26 cellular contexts compared by ENCODE assay signal in the genomic region with DNA sequence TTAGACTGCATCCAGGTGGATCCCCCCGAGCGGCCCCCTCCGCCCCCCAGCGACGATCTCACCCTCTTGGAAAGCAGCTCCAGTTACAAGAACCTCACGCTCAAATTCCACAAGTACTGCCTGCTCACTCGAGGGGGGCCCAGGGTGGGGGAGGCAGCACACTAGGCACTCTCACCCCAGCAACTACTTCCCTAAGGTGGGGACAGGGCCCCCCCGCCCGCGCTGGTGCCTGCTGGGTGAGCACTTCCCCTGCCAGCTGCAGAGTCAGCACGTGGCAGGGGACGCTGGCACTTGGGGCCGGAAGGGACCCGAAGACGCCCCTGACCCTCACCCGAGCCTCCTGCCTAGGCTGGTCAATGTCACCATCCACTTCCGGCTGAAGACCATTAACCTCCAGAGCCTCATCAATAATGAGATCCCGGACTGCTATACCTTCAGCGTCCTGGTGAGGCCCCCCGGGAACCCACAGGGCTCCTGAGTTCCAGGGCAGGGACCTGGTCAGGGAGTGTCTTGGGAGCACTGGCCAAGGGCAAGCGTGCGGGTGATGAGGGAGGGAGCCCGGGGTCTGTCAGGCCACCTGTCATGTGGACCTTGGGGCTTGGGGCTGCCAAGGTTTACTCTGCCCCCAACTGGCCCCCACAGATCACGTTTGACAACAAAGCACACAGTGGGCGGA. TPM values are rescaled to one million over a fixed set of nuclear protein-coding genes. Genes with fewer than 3 reads are reported as not detected.
DNase-seq lines count a peak whose midpoint lies in the region; ATAC-seq and TF ChIP-seq lines count a peak whose summit lies in the region.
"Had no signal": no experiment of that assay in that cellular context is flagged by ENCODE, and none has a peak within 500 bp of the region (broad histone marks: within the 10 kb centered on the region; RNA-seq: fewer than 3 reads in every experiment).

No MANE protein-coding gene starts in this region.

- CTCF ChIA-PET in Caco-2 (lab: Charles Lee) = no interaction called here

- H3K4me3 ChIP-seq in adrenal gland (no peak overlapping the region), Caco-2 (ENCODE audit: low read depth, low read length) (no peak overlapping the region)
- H3K4me3 ChIP-seq: HAP-1, smooth muscle cell, testis, uterus had no signal

- 72 to 87% (median 74%) methylated on average over 7 to 25 of the region's 25 CpGs for WGBS in adrenal gland, 4 donors

- H3K36me3 ChIP-seq in adrenal gland (replicated peaks in 1 of 2) (peaks cover 0 to 57% of the 10 kb centered on the region in 2 donors), Caco-2 (ENCODE audit: control insufficient read depth, insufficient read depth, low read length) (no peaks in the 10 kb centered on the region)
- H3K36me3 ChIP-seq: uterus had no signal

- H3K4me1 ChIP-seq in adrenal gland (replicated peaks in 1 of 2) = peaks cover 0 to 17% of the 10 kb centered on the region in 2 donors
- peaks cover 6% of the 10 kb centered on the region; the same call in 1 of the 2 replicates for H3K4me1 ChIP-seq in Caco-2

- H3K9me3 Mint-ChIP-seq in naive B cell (no peaks in the 10 kb centered on the region), Caco-2 (ENCODE audit: unreplicated experiment) (no peaks in the 10 kb centered on the region)
- H3K9me3 Mint-ChIP-seq: activated T-helper 2 cell treated with anti-CD3 and anti-CD28 coated beads, Interferon-gamma antibody, Interleukin-2, Interleukin-4, amounts not matched to agents 10 μg/mL and 5 μg/mL and 100 μg/mL, durations not matched to agents 14 hours and 24 hours and 36 hours; CD8-positive, alpha-beta T cell; effector memory CD8-positive, alpha-beta T cell; IgD-negative memory B cell; nephron progenitor cell had no signal

- POLR2A ChIA-PET in Caco-2 (lab: Charles Lee) = no interaction called here

- H3K27me3 Mint-ChIP-seq in naive B cell (no peaks in the 10 kb centered on the region), Caco-2 (ENCODE audit: insufficient read depth, unreplicated experiment) (no peaks in the 10 kb centered on the region)
- H3K27me3 Mint-ChIP-seq: effector memory CD8-positive, alpha-beta T cell; IgD-negative memory B cell had no signal

- no peak for TF ChIP-seq POLR2A in adrenal gland (IDR thresholded peaks at IDR 0.05)

- H3K4me1 Mint-ChIP-seq in naive B cell (peaks cover 3 to 29% (median 17%) of the 10 kb centered on the region in 3 donors), Caco-2 (ENCODE audit: low read depth, unreplicated experiment) (no peaks in the 10 kb centered on the region)

- H3K4me3 Mint-ChIP-seq in naive B cell = peak overlapping the region in 2 of 8 donors; percentile 45 to 55
- no peak overlapping the region for H3K4me3 Mint-ChIP-seq in Caco-2 (ENCODE audit: unreplicated experiment)
- H3K4me3 Mint-ChIP-seq: activated CD8-positive, alpha-beta T cell treated with anti-CD3 and anti-CD28 coated beads, Interleukin-2, amount 10 ng/mL, durations not matched to agents 7 days and 5 days; CD8-positive, alpha-beta T cell; effector memory CD8-positive, alpha-beta T cell; nephron progenitor cell had no signal

- H3K27me3 ChIP-seq in adrenal gland (no peaks in the 10 kb centered on the region), Caco-2 (replicated peaks; ENCODE audit: control insufficient read depth, insufficient read depth, low read length) (no peaks in the 10 kb centered on the region)
- H3K27me3 ChIP-seq: testis, uterus had no signal

- H3K27ac Mint-ChIP-seq in naive B cell = no peak overlapping the region
- H3K27ac Mint-ChIP-seq in Caco-2 (ENCODE audit: unreplicated experiment) = no peak overlapping the region
- H3K27ac Mint-ChIP-seq: activated CD8-positive, alpha-beta T cell treated with anti-CD3 and anti-CD28 coated beads, Interleukin-2, amount 10 ng/mL, durations not matched to agents 7 days and 5 days; activated naive CD4-positive, alpha-beta T cell treated with anti-CD3 and anti-CD28 coated beads, Interleukin-2, amount 50 U/mL, for 72 hours; activated T-helper 2 cell treated with anti-CD3 and anti-CD28 coated beads, Interferon-gamma antibody, Interleukin-2, Interleukin-4, amounts not matched to agents 10 μg/mL and 5 μg/mL and 100 μg/mL, durations not matched to agents 14 hours and 24 hours and 36 hours; CD8-positive, alpha-beta T cell; effector memory CD8-positive, alpha-beta T cell; IgD-negative memory B cell; nephron progenitor cell had no signal

- ATAC-seq in left ventricle myocardium superior (peak; percentile 42), naive B cell (ENCODE audit: low read depth in 2 of 2) (peak; percentile 72 to 75), GM19351 (IDR thresholded peaks at IDR 0.05; ENCODE audit: unreplicated experiment) (no peak), HG03354 (IDR thresholded peaks at IDR 0.05; ENCODE audit: poor library complexity, severe bottlenecking, unreplicated experiment) (no peak)
- ATAC-seq: activated CD8-positive, alpha-beta T cell treated with anti-CD3 and anti-CD28 coated beads, Interleukin-2, amount 10 ng/mL, durations not matched to agents 7 days and 5 days; activated naive CD4-positive, alpha-beta T cell treated with anti-CD3 and anti-CD28 coated beads, Interleukin-2, amount 50 U/mL, for 72 hours; CD8-positive, alpha-beta T cell; effector memory CD8-positive, alpha-beta T cell; stimulated activated naive CD8-positive, alpha-beta T cell treated with anti-CD3 and anti-CD28 coated beads, Interleukin-15, Interleukin-2, amounts not matched to agents 100 U/mL and 50 U/mL, for 24 hours had no signal

- DNase-seq in Ammon's horn (ENCODE audit: low spot score) = peak; percentile 57
- peak in 5 of 7 donors; percentile 51 to 61 (median 55) for DNase-seq in adrenal gland
- peak; percentile 73 for DNase-seq in left ventricle myocardium superior
- no peak for DNase-seq in naive B cell
- no peak for DNase-seq in Caco-2
- no peak for DNase-seq in activated CD8-positive, alpha-beta memory T cell treated with anti-CD3 and anti-CD28 coated beads, Interleukin-2, amount 50 U/mL, for 48 hours
- DNase-seq: activated CD4-positive, alpha-beta T cell treated with anti-CD3 and anti-CD28 coated beads for 4 hours; activated CD8-positive, alpha-beta T cell treated with anti-CD3 and anti-CD28 coated beads, Interleukin-2, amount 10 ng/mL, durations not matched to agents 7 days and 5 days; CD8-positive, alpha-beta T cell; DMS 273 treated with DMSO at 0.1 percent for 48 hours; effector memory CD8-positive, alpha-beta T cell; erythroblast; nephron progenitor cell; SHP77 treated with DMSO at 0.1 percent for 48 hours; stimulated activated CD4-positive, alpha-beta T cell treated with anti-CD3 and anti-CD28 coated beads, Interleukin-1b, Interleukin-23, amount 100 ng/mL, for 48 hours; stimulated activated naive CD8-positive, alpha-beta T cell treated with anti-CD3 and anti-CD28 coated beads, Interleukin-15, Interleukin-2, amounts not matched to agents 100 U/mL and 50 U/mL, for 24 hours; testis; uterus had no signal

- intact Hi-C loops in adrenal gland (cut with DNase I) (loop anchor here in 1 of 2 donors (10.0 kb wide), 1 partner anchor 133 kb away; no protein-coding TSS in a partner anchor), left ventricle myocardium superior (cut with micrococcal nuclease) (no loop called here), Caco-2 (cut with micrococcal nuclease; ENCODE audit: unreplicated experiment) (no loop called here)

- no peak for TF ChIP-seq CTCF in adrenal gland (IDR thresholded peaks at IDR 0.05)
- no peak for TF ChIP-seq CTCF in Caco-2 (IDR thresholded peaks at IDR 0.05; ENCODE audit: insufficient read depth in 1 of 2, low read depth in 1 of 2, low read length in 1 of 2, severe bottlenecking in 1 of 2, unreplicated experiment in 1 of 2)

- no peaks in the 10 kb centered on the region for H3K9me3 ChIP-seq in adrenal gland (replicated peaks in 1 of 3)
- no peaks in the 10 kb centered on the region for H3K9me3 ChIP-seq in Caco-2
- H3K9me3 ChIP-seq: HAP-1, testis, uterus had no signal

- no TSS peak for BruUV-seq in Caco-2 (replicated peaks; lab: Mats Ljungman, UMichigan)

- no peak overlapping the region for H3K27ac ChIP-seq in adrenal gland
- H3K27ac ChIP-seq: testis, uterus, VCaP had no signal

- H3K36me3 Mint-ChIP-seq in naive B cell (peaks cover 0 to 6% of the 10 kb centered on the region in 2 donors), Caco-2 (ENCODE audit: insufficient read depth, unreplicated experiment) (peaks cover 4% of the 10 kb centered on the region)

RNA-seq across cellular contexts. Expression of a gene that starts 5.2 kb away (rescaled TPM):
- total RNA-seq in adrenal gland = 10 to 100 TPM; 27.8 to 100.0 (median 57.1) TPM
- 100 to 1,000 TPM in 1 of 3 donors, 10 to 100 TPM in 2; 23.0 to 212 (median 71.4) TPM for polyA plus RNA-seq in adrenal gland
- 18.5 TPM for total RNA-seq in left ventricle myocardium superior
- polyA plus RNA-seq in naive B cell (ENCODE audit: low read depth in 6 of 6) = 1 to 10 TPM; 5.0 to 8.9 (median 6.7) TPM
- 16.1 and 16.2 TPM in 2 replicates for total RNA-seq in Caco-2 (2022)

RNA-seq across cellular contexts. Expression of a gene that starts 7.9 kb away (rescaled TPM):
- 100 to 1,000 TPM in 5 of 8 donors, 10 to 100 TPM in 3; 89.4 to 257 (median 121) TPM for total RNA-seq in adrenal gland
- 100 to 1,000 TPM in 2 of 3 donors, 10 to 100 TPM in 1; 25.7 to 264 (median 110) TPM for polyA plus RNA-seq in adrenal gland
- 55.6 TPM for total RNA-seq in left ventricle myocardium superior
- 1 to 10 TPM; 4.1 to 9.6 (median 6.6) TPM for polyA plus RNA-seq in naive B cell (ENCODE audit: low read depth in 6 of 6)
- total RNA-seq in Caco-2 (2022) = 67.6 and 79.2 TPM in 2 replicates

RNA-seq across cellular contexts. Expression of a gene that starts 11.8 kb away (rescaled TPM):
- 100 to 1,000 TPM in 5 of 8 donors, 10 to 100 TPM in 3; 56.1 to 113 (median 101) TPM for total RNA-seq in adrenal gland
- polyA plus RNA-seq in adrenal gland = 100 to 1,000 TPM in 2 of 3 donors, 10 to 100 TPM in 1; 30.3 to 197 (median 148) TPM
- total RNA-seq in left ventricle myocardium superior = 101 TPM
- polyA plus RNA-seq in naive B cell (ENCODE audit: low read depth in 6 of 6) = 1 to 10 TPM in 5 of 6 donors, under 1 TPM in 1; 0.94 to 3.5 (median 1.6) TPM
- 29.4 TPM in 2 replicates for total RNA-seq in Caco-2 (2022)

RNA-seq across cellular contexts. Expression of a gene that starts 38.8 kb away (rescaled TPM):
- total RNA-seq in adrenal gland (10 to 100 TPM in 5 of 8 donors, 1 to 10 TPM in 3; 4.9 to 17.5 (median 13.8) TPM), left ventricle myocardium superior (0.84 TPM), Caco-2 (2022) (3.9 TPM in 2 replicates)
- polyA plus RNA-seq in adrenal gland (10 to 100 TPM in 2 of 3 donors, 1 to 10 TPM in 1; 2.5 to 24.5 (median 24.0) TPM), naive B cell (ENCODE audit: low read depth in 6 of 6) (1 to 10 TPM in 3 of 6 donors, under 1 TPM in 3; 0.52 to 4.4 (median 1.2) TPM)
- total RNA-seq: CD8-positive, alpha-beta T cell; smooth muscle cell had no signal

Comparison
In these comparisons a context has a peak if more than half of its experiments do, and no peak if none do; other contexts are left out.
1. DNase-seq: peak in Ammon's horn (single experiment), adrenal gland (5 of 7) and left ventricle myocardium superior (single experiment); none in naive B cell (single experiment), Caco-2 (0 of 2) and activated CD8-positive, alpha-beta memory T cell treated with anti-CD3 and anti-CD28 coated beads, Interleukin-2, amount 50 U/mL, for 48 hours (single experiment).
2. ATAC-seq: peak in left ventricle myocardium superior (single experiment) and naive B cell (2 of 2); none in GM19351 (single experiment) and HG03354 (single experiment).